8 cellular contexts compared by ENCODE assay signal in genomic region chr17:4940625-4941021, GRCh38. TPM values are rescaled to one million over a fixed set of nuclear protein-coding genes. Genes with fewer than 3 reads are reported as not detected.
A peak's percentile ranks its signal among the peaks of the same experiment; 100 is the strongest.
DNase-seq lines count a peak whose midpoint lies in the region; ATAC-seq and TF ChIP-seq lines count a peak whose summit lies in the region.

No MANE protein-coding gene starts in this region.

- no peaks in the 10 kb centered on the region for H3K9me3 ChIP-seq in naive thymus-derived CD4-positive, alpha-beta T cell (ENCODE audit: control insufficient read depth in 2 of 3, low read length in 3 of 3)

- intact Hi-C loops in dorsolateral prefrontal cortex (cut with DNase I), result loop anchor here (1.0 to 2.0 kb wide), 4 partner anchors 8 to 56 kb away; partner anchors contain the start of genes PFN1 (in 2 of the 2), SPAG7 (in 2 of the 2), INCA1 (in 1 of the 2) and KIF1C (in 1 of the 2)
- intact Hi-C loops in naive thymus-derived CD4-positive, alpha-beta T cell (cut with micrococcal nuclease), result loop anchor here (1.0 to 10.0 kb wide), 13 partner anchors 8 to 1714 kb away; partner anchors contain the start of genes ARRB2 (in 2 of the 2), CAMTA2 (in 2 of the 2), INCA1 (in 2 of the 2) and KIF1C (in 2 of the 2)

- no peak for ATAC-seq in naive thymus-derived CD4-positive, alpha-beta T cell

- peak overlapping the region; percentile 96 for H3K4me3 Mint-ChIP-seq in T-helper 2 cell treated with Interferon-gamma antibody and Interleukin-4, amounts not matched to agents 5 μg/mL and 100 μg/mL, for 36 hours
- peak overlapping the region; percentile 92 to 100 (median 98) for H3K4me3 Mint-ChIP-seq in naive thymus-derived CD4-positive, alpha-beta T cell

- H3K27me3 ChIP-seq in dorsolateral prefrontal cortex, result no peaks in the 10 kb centered on the region
- no peaks in the 10 kb centered on the region for H3K27me3 ChIP-seq in naive thymus-derived CD4-positive, alpha-beta T cell (ENCODE audit: control insufficient read depth in 2 of 2, insufficient read depth in 2 of 2, low read length in 2 of 2)

- peaks cover 7 to 58% (median 21%) of the 10 kb centered on the region in 3 experiments for H3K36me3 ChIP-seq in naive thymus-derived CD4-positive, alpha-beta T cell (ENCODE audit: control insufficient read depth in 2 of 3, insufficient read depth in 3 of 3, low read length in 3 of 3)

- no peaks in the 10 kb centered on the region for H3K9me3 Mint-ChIP-seq in T-helper 2 cell treated with Interferon-gamma antibody and Interleukin-4, amounts not matched to agents 5 μg/mL and 100 μg/mL, for 36 hours
- peaks cover 0 to 1% (median 0%) of the 10 kb centered on the region in 11 donors for H3K9me3 Mint-ChIP-seq in naive thymus-derived CD4-positive, alpha-beta T cell

- in situ Hi-C loops in GM13977 (cut with MboI; ENCODE audit: low pct_unique_long_range_greater_than_20kb, low sequenced_read_pairs, unreplicated experiment), result no loop called here
- in situ Hi-C loops in KBM-7 (cut with MboI; ENCODE audit: low pct_unique_long_range_greater_than_20kb, low sequenced_read_pairs), result no loop called here

- H3K27me3 Mint-ChIP-seq in T-helper 2 cell treated with Interferon-gamma antibody and Interleukin-4, amounts not matched to agents 5 μg/mL and 100 μg/mL, for 36 hours (ENCODE audit: low read depth), result no peaks in the 10 kb centered on the region
- peaks cover 0 to 2% (median 0%) of the 10 kb centered on the region in 5 donors for H3K27me3 Mint-ChIP-seq in naive thymus-derived CD4-positive, alpha-beta T cell

- H3K4me1 Mint-ChIP-seq in T-helper 2 cell treated with Interferon-gamma antibody and Interleukin-4, amounts not matched to agents 5 μg/mL and 100 μg/mL, for 36 hours (ENCODE audit: low read depth), result peaks cover 55% of the 10 kb centered on the region
- peaks cover 58 to 83% (median 72%) of the 10 kb centered on the region in 7 donors for H3K4me1 Mint-ChIP-seq in naive thymus-derived CD4-positive, alpha-beta T cell

- H3K4me3 ChIP-seq in dorsolateral prefrontal cortex, result peak overlapping the region; percentile 58 to 100 (median 93)
- H3K4me3 ChIP-seq in naive thymus-derived CD4-positive, alpha-beta T cell (ENCODE audit: low read length), result peak overlapping the region; percentile 89

- DNase-seq in GM13977 (ENCODE audit: low spot score) (peak; percentile 11), dorsolateral prefrontal cortex (no peak), NOMO-1 treated with dmso at 0.1 percent for 144 hours (lab: John Stamatoyannopoulos, UW; ENCODE audit: unreplicated experiment) (no peak), NCI-H146 (lab: John Stamatoyannopoulos, UW) (no peak), NCI-H774 (lab: John Stamatoyannopoulos, UW) (no peak), KBM-7 (no peak)
- DNase-seq in T-helper 2 cell treated with Interferon-gamma antibody and Interleukin-4, amounts not matched to agents 5 μg/mL and 100 μg/mL, for 36 hours (ENCODE audit: low spot score), result peak; percentile 34
- DNase-seq in naive thymus-derived CD4-positive, alpha-beta T cell, result peak in 3 of 9 donors; percentile 34 to 57 (median 39)

- peak overlapping the region; percentile 95 for H3K27ac Mint-ChIP-seq in T-helper 2 cell treated with Interferon-gamma antibody and Interleukin-4, amounts not matched to agents 5 μg/mL and 100 μg/mL, for 36 hours
- H3K27ac Mint-ChIP-seq in naive thymus-derived CD4-positive, alpha-beta T cell, result peak overlapping the region; percentile 89 to 98 (median 95)

- H3K36me3 Mint-ChIP-seq in T-helper 2 cell treated with Interferon-gamma antibody and Interleukin-4, amounts not matched to agents 5 μg/mL and 100 μg/mL, for 36 hours (ENCODE audit: low read depth), result peaks cover 76% of the 10 kb centered on the region
- H3K36me3 Mint-ChIP-seq in naive thymus-derived CD4-positive, alpha-beta T cell, result peaks cover 0 to 54% (median 29%) of the 10 kb centered on the region in 5 donors

- peak overlapping the region; percentile 87 to 100 (median 98) for H3K27ac ChIP-seq in dorsolateral prefrontal cortex
- peak overlapping the region; percentile 89 for H3K27ac ChIP-seq in naive thymus-derived CD4-positive, alpha-beta T cell (ENCODE audit: low read depth, low read length)

- H3K4me1 ChIP-seq in naive thymus-derived CD4-positive, alpha-beta T cell (ENCODE audit: control insufficient read depth in 2 of 2, insufficient read depth in 2 of 2, low read length in 2 of 2), result peaks cover 53 to 54% of the 10 kb centered on the region in 2 donors

- CTCF ChIA-PET in naive thymus-derived CD4-positive, alpha-beta T cell (lab: Charles Lee), result interaction anchor here (0.7 to 1.9 kb wide), 4 partner anchors 22 to 48 kb away, joined by 3 to 10 read pairs (median 5); partner anchors contain the start of gene SPAG7

- POLR2A ChIA-PET in naive thymus-derived CD4-positive, alpha-beta T cell (lab: Charles Lee), result interaction anchor here (0.7 to 4.9 kb wide), 22 partner anchors 10 to 797 kb away, joined by 3 to 135 read pairs (median 6); partner anchors contain the start of genes ARRB2, C17orf107, CAMTA2 and CHRNE

- TF ChIP-seq CTCF in GM13977 (IDR thresholded peaks at IDR 0.05; ENCODE audit: extremely low read depth, insufficient read depth, missing control alignments) (no peak), dorsolateral prefrontal cortex (IDR thresholded peaks at IDR 0.05 in 54 of 56, conservative IDR thresholded peaks at IDR 0.05 in 2 of 56; ENCODE audit: low read depth in 1 of 56, partially characterized antibody in 56 of 56) (no peak)

RNA-seq across cellular contexts. Expression of gene RNF167, which starts 0.6 kb away (rescaled TPM):
- 100 to 1,000 TPM in 28 of 120 experiments, 10 to 100 TPM in 92; 65.3 to 121 (median 91.1) TPM for total RNA-seq in dorsolateral prefrontal cortex
- total RNA-seq in naive thymus-derived CD4-positive, alpha-beta T cell, result 100 to 1,000 TPM in 4 of 5 experiments, 10 to 100 TPM in 1; 97.3 to 248 (median 148) TPM
- 10 to 100 TPM; 25.3 to 28.0 TPM for polyA plus RNA-seq in naive thymus-derived CD4-positive, alpha-beta T cell

RNA-seq across cellular contexts. Expression of gene SLC25A11, which starts 0.8 kb away (rescaled TPM):
- total RNA-seq in dorsolateral prefrontal cortex, result 100 to 1,000 TPM in 9 of 120 experiments, 10 to 100 TPM in 111; 56.8 to 113 (median 82.2) TPM
- 10 to 100 TPM; 27.0 to 82.6 (median 44.1) TPM for total RNA-seq in naive thymus-derived CD4-positive, alpha-beta T cell
- 10 to 100 TPM; 57.8 to 86.8 TPM for polyA plus RNA-seq in naive thymus-derived CD4-positive, alpha-beta T cell

RNA-seq across cellular contexts. Expression of gene PFN1, which starts 7.7 kb away (rescaled TPM):
- total RNA-seq in dorsolateral prefrontal cortex, result 100 to 1,000 TPM in 104 of 120 experiments, 10 to 100 TPM in 16; 84.4 to 206 (median 112) TPM
- 1,000 to 10,000 TPM in 1 of 5 experiments, 100 to 1,000 TPM in 4; 430 to 2,132 (median 445) TPM for total RNA-seq in naive thymus-derived CD4-positive, alpha-beta T cell
- polyA plus RNA-seq in naive thymus-derived CD4-positive, alpha-beta T cell, result 1,000 to 10,000 TPM; 1,617 to 1,727 TPM

RNA-seq across cellular contexts. Expression of gene GP1BA, which starts 8.5 kb away (rescaled TPM):
- total RNA-seq in dorsolateral prefrontal cortex, result 1 to 10 TPM in 1 of 120 experiments, under 1 TPM in 15, not detected in 104; 0.16 to 1.0 (median 0.24) TPM
- 1 to 10 TPM in 1 of 5 experiments, not detected in 4; 1.6 TPM for total RNA-seq in naive thymus-derived CD4-positive, alpha-beta T cell
- polyA plus RNA-seq in naive thymus-derived CD4-positive, alpha-beta T cell, result not detected

RNA-seq across cellular contexts. Expression of gene ENO3, which starts 10.3 kb away (rescaled TPM):
- 10 to 100 TPM in 8 of 120 experiments, 1 to 10 TPM in 112; 1.4 to 20.7 (median 5.6) TPM for total RNA-seq in dorsolateral prefrontal cortex
- 10 to 100 TPM; 21.5 to 56.3 (median 31.8) TPM for total RNA-seq in naive thymus-derived CD4-positive, alpha-beta T cell
- 1 to 10 TPM in 1 of 2 donors, under 1 TPM in 1; 0.87 to 1.8 TPM for polyA plus RNA-seq in naive thymus-derived CD4-positive, alpha-beta T cell

Comparison
In these comparisons a context has a peak if more than half of its experiments do, and no peak if none do; other contexts are left out.
1. DNase-seq: peak in GM13977 (single experiment) and T-helper 2 cell treated with Interferon-gamma antibody and Interleukin-4, amounts not matched to agents 5 μg/mL and 100 μg/mL, for 36 hours (single experiment); none in dorsolateral prefrontal cortex (0 of 10), NOMO-1 treated with dmso at 0.1 percent for 144 hours (single experiment), NCI-H146 (single experiment), NCI-H774 (single experiment) and KBM-7 (single experiment).